32 cellular contexts compared by ENCODE assay signal in the genomic region with DNA sequence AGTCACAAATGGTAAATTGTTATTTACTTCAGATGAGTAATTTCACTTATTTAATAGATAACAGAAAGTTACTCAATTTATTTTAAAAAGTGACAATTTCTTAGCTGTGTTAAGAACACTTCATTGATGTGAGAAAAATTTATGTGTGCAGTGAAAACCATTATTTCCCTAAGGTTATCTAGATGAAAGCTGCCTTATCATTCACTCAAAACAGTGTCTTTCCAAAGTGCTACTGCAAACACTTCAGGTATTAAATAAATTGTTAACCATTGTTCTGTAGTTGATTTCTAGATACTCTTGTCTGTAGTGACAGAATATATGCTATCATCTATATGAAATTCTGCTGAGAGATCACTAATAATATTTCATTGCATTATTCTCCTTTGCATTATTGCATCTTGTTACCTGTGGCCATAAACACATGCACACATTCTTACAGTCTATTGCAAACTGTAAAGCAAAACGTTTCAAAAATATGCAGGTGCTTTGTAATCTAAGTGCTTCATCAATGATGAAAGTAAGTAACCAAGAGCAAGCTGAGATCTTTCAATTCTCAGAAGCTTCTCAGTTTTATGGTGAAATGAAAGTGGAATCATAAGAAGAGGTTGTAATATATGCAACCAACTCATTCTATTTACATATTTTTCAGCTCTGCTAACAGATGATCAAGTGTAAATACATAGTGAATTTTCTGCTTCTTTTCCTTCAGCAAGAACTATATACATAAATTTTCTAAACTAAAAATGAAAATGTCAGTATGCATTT. TPM values are rescaled to one million over a fixed set of nuclear protein-coding genes. Genes with fewer than 3 reads are reported as not detected.
"Had no signal": no experiment of that assay in that cellular context is flagged by ENCODE, and none has a peak within 500 bp of the region (broad histone marks: within the 10 kb centered on the region; RNA-seq: fewer than 3 reads in every experiment).

No MANE protein-coding gene starts in this region.

- H3K9me3 ChIP-seq: esophagus squamous epithelium, gastrocnemius medialis, left lung, lower lobe of right lung had no signal

- H3K4me3 ChIP-seq: esophagus squamous epithelium, gastrocnemius medialis, heart right ventricle, left lung, lower lobe of right lung, mucosa of descending colon had no signal

- H3K27me3 ChIP-seq: esophagus squamous epithelium, gastrocnemius medialis, heart right ventricle, left lung had no signal

- FAIRE-seq: endometrium, islet of Langerhans, keratinocyte had no signal

- H3K4me1 ChIP-seq: esophagus squamous epithelium, gastrocnemius medialis, heart right ventricle, left lung, lower lobe of right lung had no signal

- DNase-seq: cortex of kidney; effector CD8-positive, alpha-beta T cell; effector memory CD8-positive, alpha-beta T cell; endodermal cell; erythroblast; esophagus squamous epithelium; foreskin fibroblast; foreskin melanocyte; gastrocnemius medialis; glutamatergic neuron; head of caudate nucleus; heart right ventricle; hippocampal formation; left cardiac atrium; left lung; left ventricle myocardium superior; lower lobe of right lung; mesenchymal stem cell; mucosa of descending colon; naive thymus-derived CD4-positive, alpha-beta T cell had no signal

- H3K27ac ChIP-seq: epithelial cell of prostate, esophagus squamous epithelium, gastrocnemius medialis, heart right ventricle, left lung, lower lobe of right lung had no signal

- H3K36me3 ChIP-seq: esophagus squamous epithelium, gastrocnemius medialis, heart right ventricle, left lung, lower lobe of right lung had no signal

RNA-seq across cellular contexts. Expression of gene PRDM9, which starts 33.3 kb away (rescaled TPM):
- total RNA-seq: dermis microvascular lymphatic vessel endothelial cell; esophagus mucosa; esophagus squamous epithelium; gastrocnemius medialis; glomerular endothelial cell; heart right ventricle; kidney epithelial cell; left cardiac atrium; left lung; left ventricle myocardium superior; lower leg skin; lower lobe of right lung; lung microvascular endothelial cell; mesenteric fat pad; mesothelial cell of epicardium; mucosa of descending colon; naive thymus-derived CD4-positive, alpha-beta T cell had no signal
- polyA plus RNA-seq: heart right ventricle; keratinocyte; naive thymus-derived CD4-positive, alpha-beta T cell had no signal
